In the genomic region with DNA sequence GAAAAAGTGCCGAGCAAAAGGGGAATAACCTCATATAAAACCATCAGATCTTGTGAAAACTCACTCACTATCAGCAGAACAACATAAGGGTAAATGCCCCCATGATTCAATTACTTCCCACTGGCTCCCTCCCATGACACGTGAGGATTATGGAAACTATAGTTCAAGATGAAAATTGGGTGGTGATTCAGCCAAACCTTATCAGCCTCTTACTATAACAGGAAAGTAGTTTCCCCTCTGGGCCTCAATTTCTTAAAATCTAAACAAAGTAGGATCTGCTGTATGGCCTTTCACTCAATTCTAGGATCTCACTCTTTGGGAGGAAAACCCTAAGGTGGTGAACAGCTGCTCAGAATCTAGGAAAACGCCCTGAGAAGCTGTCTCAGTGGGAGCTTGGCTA, we compare ENCODE assay signal across 13 cellular contexts.
"Had no signal": no experiment of that assay in that cellular context is flagged by ENCODE, and none has a peak within 500 bp of the region (broad histone marks: within the 10 kb centered on the region; RNA-seq: fewer than 3 reads in every experiment).

No MANE protein-coding gene starts in this region.

- H3K4me3 ChIP-seq: gastrocnemius medialis, heart right ventricle, prostate gland had no signal

- H3K27ac Mint-ChIP-seq: mesothelial cell of epicardium; natural killer cell; stimulated activated naive B cell treated with anti-CD40 and anti-IgM and Interleukin-4, amounts not matched to agents 10 μg/mL and 1 μg/mL and 100 μg/mL, for 72 hours; stimulated activated naive CD8-positive, alpha-beta T cell treated with anti-CD3 and anti-CD28 coated beads, Interleukin-15, amount 100 ng/mL, for 72 hours; type B pancreatic cell had no signal

- H3K36me3 ChIP-seq: gastrocnemius medialis, heart right ventricle, prostate gland had no signal

- H3K36me3 Mint-ChIP-seq: mesothelial cell of epicardium; stimulated activated naive B cell treated with anti-CD40 and anti-IgM and Interleukin-4, amounts not matched to agents 10 μg/mL and 1 μg/mL and 100 μg/mL, for 72 hours; type B pancreatic cell had no signal

- H3K4me3 Mint-ChIP-seq: mesothelial cell of epicardium; natural killer cell; stimulated activated naive B cell treated with anti-CD40 and anti-IgM and Interleukin-4, amounts not matched to agents 10 μg/mL and 1 μg/mL and 100 μg/mL, for 72 hours; stimulated activated naive CD8-positive, alpha-beta T cell treated with anti-CD3 and anti-CD28 coated beads, Interleukin-15, amount 100 ng/mL, for 72 hours; type B pancreatic cell had no signal

- H3K4me1 ChIP-seq: gastrocnemius medialis, parathyroid adenoma, prostate gland had no signal

- H3K9me3 Mint-ChIP-seq: type B pancreatic cell had no signal

- H3K9me3 ChIP-seq: gastrocnemius medialis, prostate gland had no signal

- H3K27ac ChIP-seq: gastrocnemius medialis, parathyroid adenoma, prostate gland had no signal

- H3K27me3 Mint-ChIP-seq: stimulated activated naive B cell treated with anti-CD40 and anti-IgM and Interleukin-4, amounts not matched to agents 10 μg/mL and 1 μg/mL and 100 μg/mL, for 72 hours; stimulated activated naive CD8-positive, alpha-beta T cell treated with anti-CD3 and anti-CD28 coated beads, Interleukin-15, amount 100 ng/mL, for 72 hours had no signal

- H3K4me1 Mint-ChIP-seq: natural killer cell; stimulated activated naive B cell treated with anti-CD40 and anti-IgM and Interleukin-4, amounts not matched to agents 10 μg/mL and 1 μg/mL and 100 μg/mL, for 72 hours; stimulated activated naive CD8-positive, alpha-beta T cell treated with anti-CD3 and anti-CD28 coated beads, Interleukin-15, amount 100 ng/mL, for 72 hours had no signal

- DNase-seq: effector memory CD4-positive, alpha-beta T cell; gastrocnemius medialis; heart right ventricle; natural killer cell; stimulated activated CD4-positive, alpha-beta T cell treated with anti-CD3 and anti-CD28 coated beads, Interleukin-2, amount 100 ng/mL, for 24 hours; stimulated activated CD4-positive, alpha-beta T cell treated with anti-CD3 and anti-CD28 coated beads, Interleukin-4, amount 100 ng/mL, for 4 hours; stimulated activated naive B cell treated with anti-CD40 and anti-IgM and Interleukin-4, amounts not matched to agents 10 μg/mL and 1 μg/mL and 100 μg/mL, for 72 hours; stimulated activated naive CD8-positive, alpha-beta T cell treated with anti-CD3 and anti-CD28 coated beads, Interleukin-15, amount 100 ng/mL, for 72 hours; substantia nigra had no signal

- H3K27me3 ChIP-seq: gastrocnemius medialis, heart right ventricle had no signal
